ENCODE assay signal across 1 cellular context in genomic region chr10:117640406-117640805, GRCh38.
A peak's percentile ranks its signal among the peaks of the same experiment; 100 is the strongest.
TF ChIP-seq lines count a peak whose summit lies in the region.

No MANE protein-coding gene starts in this region.

TF ChIP-seq in HepG2, 621 proteins besides CTCF, POLR2A, EP300 and RAD21 (continued from another document):
- TF ChIP-seq CSRNP1 (CRISPR knock-in tag; IDR thresholded peaks at IDR 0.05) (no peak), BORCS8-MEF2B (CRISPR knock-in tag; IDR thresholded peaks at IDR 0.05) (no peak), ZNF670 (CRISPR knock-in tag; IDR thresholded peaks at IDR 0.05; ENCODE audit: borderline replicate concordance) (no peak), MBNL3 (CRISPR knock-in tag; conservative IDR thresholded peaks at IDR 0.05) (no peak), ZNF382 (CRISPR knock-in tag; IDR thresholded peaks at IDR 0.05; ENCODE audit: borderline replicate concordance) (no peak), MXD1 (CRISPR knock-in tag; IDR thresholded peaks at IDR 0.05) (no peak), MAFF (IDR thresholded peaks at IDR 0.05; ENCODE audit: low read depth, low read length) (peak; percentile 73), SPEN (CRISPR knock-in tag; IDR thresholded peaks at IDR 0.05; ENCODE audit: low read depth) (no peak), ZNF138 (CRISPR knock-in tag; IDR thresholded peaks at IDR 0.05; ENCODE audit: low read depth) (no peak), PITX1 (CRISPR knock-in tag; IDR thresholded peaks at IDR 0.05) (no peak)
TF ChIP-seq in HepG2: peak in this region for 2.
